Comparison of ENCODE assay signal across 31 cellular contexts in genomic region chr9:113690055-113690740, GRCh38.
DNase-seq lines count a peak whose midpoint lies in the region; ATAC-seq, FAIRE-seq and TF ChIP-seq lines count a peak whose summit lies in the region.
"Had no signal": no experiment of that assay in that cellular context is flagged by ENCODE, and none has a peak within 500 bp of the region (broad histone marks: within the 10 kb centered on the region; RNA-seq: fewer than 3 reads in every experiment).

No MANE protein-coding gene starts in this region.

- H3K9me3 ChIP-seq in astrocyte (ENCODE audit: insufficient read depth, low read depth, low read length) (no peaks in the 10 kb centered on the region), mesenchymal stem cell (ENCODE audit: control insufficient read depth, low read length) (peaks cover 18% of the 10 kb centered on the region)
- H3K9me3 ChIP-seq: colonic mucosa, heart left ventricle, lower lobe of right lung, right atrium auricular region had no signal

- H3K9me3 Mint-ChIP-seq in GM23338 (no peaks in the 10 kb centered on the region; the same call in 2 of the 3 replicates), astrocyte (ENCODE audit: unreplicated experiment) (peaks cover 7% of the 10 kb centered on the region)
- H3K9me3 Mint-ChIP-seq: type B pancreatic cell had no signal

- H3K27ac Mint-ChIP-seq in GM23338 = no peak overlapping the region
- H3K27ac Mint-ChIP-seq in astrocyte (ENCODE audit: unreplicated experiment) = no peak overlapping the region
- H3K27ac Mint-ChIP-seq: activated CD4-positive, alpha-beta T cell treated with anti-CD3 and anti-CD28 coated beads for 36 hours; nephron progenitor cell had no signal

- H2AFZ ChIP-seq in GM23338 (peak overlapping the region; percentile 90; the same call in 1 of the 2 replicates), astrocyte (ENCODE audit: low read depth, low read length) (peak overlapping the region; percentile 24), mesenchymal stem cell (ENCODE audit: low read depth, low read length) (no peak overlapping the region)
- H2AFZ ChIP-seq: parathyroid adenoma had no signal

- DNase-seq in ELF-1 (ENCODE audit: low read depth, low spot score) (peak; percentile 39), GM23338 (ENCODE audit: low spot score) (peak; percentile 17), astrocyte (ENCODE audit: low read depth) (no peak), mesenchymal stem cell (no peak), foreskin fibroblast (no peak), NCI-H1417 treated with DMSO at 0.1 percent for 48 hours (lab: John Stamatoyannopoulos, UW) (no peak)
- DNase-seq: activated CD4-positive, alpha-beta T cell treated with anti-CD3 and anti-CD28 coated beads for 36 hours; activated CD8-positive, alpha-beta memory T cell treated with anti-CD3 and anti-CD28 coated beads for 24 hours; activated naive CD4-positive, alpha-beta T cell; activated T-cell treated with anti-CD3 and anti-CD28 coated beads, Interleukin-2, amount 50 U/mL, for 1 hour; colonic mucosa; DND-41; effector CD8-positive, alpha-beta T cell; heart left ventricle; lower lobe of right lung; NCI-H1436 treated with DMSO at 0.1 percent for 48 hours; NCI-H2107; NCI-H446 treated with DMSO at 0.1 percent for 48 hours; nephron progenitor cell; OCI-M1; spleen; substantia nigra; T-helper 2 cell had no signal

- H3K79me2 ChIP-seq in GM23338 (replicated peaks; ENCODE audit: insufficient read depth) (no peaks in the 10 kb centered on the region), astrocyte (ENCODE audit: insufficient read depth, low read length) (no peaks in the 10 kb centered on the region)
- H3K79me2 ChIP-seq: parathyroid adenoma had no signal

- no peaks in the 10 kb centered on the region for H3K79me1 ChIP-seq in mesenchymal stem cell (replicated peaks; ENCODE audit: low read length, poor library complexity, severe bottlenecking)

- TF ChIP-seq CTCF in GM23338 (conservative IDR thresholded peaks at IDR 0.05; ENCODE audit: low read depth in 2 of 2) (no peak), astrocyte (IDR thresholded peaks at IDR 0.05; ENCODE audit: insufficient read depth, low read depth, low read length) (no peak), foreskin fibroblast (IDR thresholded peaks at IDR 0.05; ENCODE audit: low read depth, low read length) (no peak)

- peak overlapping the region; percentile 52 for H2AK5ac ChIP-seq in mesenchymal stem cell (ENCODE audit: low read length, severe bottlenecking)

- H3K4me3 Mint-ChIP-seq in GM23338 = no peak overlapping the region
- H3K4me3 Mint-ChIP-seq in astrocyte (ENCODE audit: unreplicated experiment) = no peak overlapping the region
- H3K4me3 Mint-ChIP-seq: activated CD4-positive, alpha-beta T cell treated with anti-CD3 and anti-CD28 coated beads for 36 hours; nephron progenitor cell; type B pancreatic cell had no signal

- no peaks in the 10 kb centered on the region for H3K9me2 ChIP-seq in GM23338 (ENCODE audit: insufficient read depth)

- no peak overlapping the region for H3K18ac ChIP-seq in mesenchymal stem cell (ENCODE audit: low read depth in 1 of 2, low read length in 2 of 2)

- no peak overlapping the region for H3K23ac ChIP-seq in mesenchymal stem cell (ENCODE audit: low read length in 2 of 2)

- FAIRE-seq in astrocyte (lab: Jason Lieb, UNC) = peak; percentile 20

- H4K20me1 ChIP-seq in GM23338 (replicated peaks; ENCODE audit: insufficient read depth) (no peaks in the 10 kb centered on the region), astrocyte (ENCODE audit: insufficient read depth, low read length) (no peaks in the 10 kb centered on the region)

- no peak overlapping the region for H4K91ac ChIP-seq in mesenchymal stem cell (ENCODE audit: low read length)

- H2BK15ac ChIP-seq in mesenchymal stem cell (ENCODE audit: low read depth, poor library complexity, severe bottlenecking) = no peak overlapping the region

- H3K4ac ChIP-seq in mesenchymal stem cell (ENCODE audit: low read depth in 1 of 2, low read length in 2 of 2) = no peak overlapping the region

- peaks cover 47% of the 10 kb centered on the region for H3K27me3 ChIP-seq in GM23338 (ENCODE audit: insufficient read depth)
- H3K27me3 ChIP-seq in astrocyte (ENCODE audit: insufficient read depth, low read length) = peaks cover 17% of the 10 kb centered on the region
- H3K27me3 ChIP-seq in mesenchymal stem cell (ENCODE audit: control insufficient read depth in 1 of 2, insufficient read depth in 1 of 2, low read length in 2 of 2) = peaks cover 34 to 54% of the 10 kb centered on the region in 2 experiments

- H3K4me1 ChIP-seq in GM23338 (ENCODE audit: insufficient read depth) = peaks cover 6% of the 10 kb centered on the region; the same call in 1 of the 2 replicates
- no peaks in the 10 kb centered on the region for H3K4me1 ChIP-seq in astrocyte (ENCODE audit: insufficient read depth, low read length)
- H3K4me1 ChIP-seq in mesenchymal stem cell (ENCODE audit: control insufficient read depth, insufficient read depth, low read depth, low read length) = peaks cover 9% of the 10 kb centered on the region
- H3K4me1 ChIP-seq: colonic mucosa, parathyroid adenoma had no signal

- no peak overlapping the region for H4K8ac ChIP-seq in mesenchymal stem cell (ENCODE audit: low read length)

- no peaks in the 10 kb centered on the region for H3F3A ChIP-seq in GM23338 (replicated peaks; ENCODE audit: low read depth)

- H2BK120ac ChIP-seq in mesenchymal stem cell (ENCODE audit: low read depth, low read length) = no peak overlapping the region

- H3K27me3 Mint-ChIP-seq in GM23338 (ENCODE audit: insufficient read depth, low read depth, poor library complexity) (peaks cover 35% of the 10 kb centered on the region), astrocyte (ENCODE audit: low read depth, unreplicated experiment) (peaks cover 41% of the 10 kb centered on the region)

- H3K36me3 ChIP-seq in GM23338 (ENCODE audit: insufficient read depth) (no peaks in the 10 kb centered on the region), astrocyte (ENCODE audit: insufficient read depth, low read length) (no peaks in the 10 kb centered on the region), mesenchymal stem cell (ENCODE audit: control insufficient read depth in 1 of 2, insufficient read depth in 2 of 2, low read depth in 1 of 2, low read length in 2 of 2) (no peaks in the 10 kb centered on the region)
- H3K36me3 ChIP-seq: colonic mucosa, heart left ventricle, lower lobe of right lung, right atrium auricular region, spleen had no signal

- no peak overlapping the region for H2BK12ac ChIP-seq in mesenchymal stem cell (ENCODE audit: low read length in 2 of 2)

- H3K4me3 ChIP-seq in GM23338 (no peak overlapping the region), astrocyte (ENCODE audit: insufficient read depth, low read depth, low read length) (no peak overlapping the region), mesenchymal stem cell (ENCODE audit: insufficient read depth in 1 of 2, low read depth in 1 of 2, low read length in 2 of 2) (no peak overlapping the region), foreskin fibroblast (ENCODE audit: low read depth in 1 of 2, low read length in 2 of 2) (no peak overlapping the region)
- H3K4me3 ChIP-seq: colonic mucosa, heart left ventricle, lower lobe of right lung, right atrium auricular region, SK-N-MC, spleen had no signal

- H3K14ac ChIP-seq in mesenchymal stem cell (ENCODE audit: low read length in 2 of 2) = no peak overlapping the region

- ATAC-seq in GM23338 = peak; percentile 14; the same call in 1 of the 3 replicates
- no peak for ATAC-seq in GM21528 (IDR thresholded peaks at IDR 0.05; ENCODE audit: low FRiP score, unreplicated experiment)
- no peak for ATAC-seq in GM21515 (IDR thresholded peaks at IDR 0.05; ENCODE audit: unreplicated experiment)
- ATAC-seq: activated CD4-positive, alpha-beta T cell treated with anti-CD3 and anti-CD28 coated beads for 36 hours; HCT116; heart left ventricle; lower lobe of right lung had no signal

- H3K4me1 Mint-ChIP-seq in GM23338 (peaks cover 3% of the 10 kb centered on the region), astrocyte (ENCODE audit: low read depth, unreplicated experiment) (peaks cover 3% of the 10 kb centered on the region)

- no peak overlapping the region for H2BK5ac ChIP-seq in mesenchymal stem cell (ENCODE audit: low read depth, low read length, poor library complexity, severe bottlenecking)

- H3K4me2 ChIP-seq in GM23338 (no peak overlapping the region), astrocyte (ENCODE audit: low read length) (peak overlapping the region; percentile 23), mesenchymal stem cell (ENCODE audit: low read length, poor library complexity, severe bottlenecking) (no peak overlapping the region)
- H3K4me2 ChIP-seq: KMS-11 had no signal

- WGBS in mesenchymal stem cell = 84% methylated on average over 10 of the region's 11 CpGs

- H3K9ac ChIP-seq in astrocyte (ENCODE audit: low read length) (no peak overlapping the region), mesenchymal stem cell (ENCODE audit: low read length) (no peak overlapping the region)
- H3K9ac ChIP-seq: KMS-11, parathyroid adenoma had no signal

- H3K27ac ChIP-seq in GM23338 (ENCODE audit: low read depth) = no peak overlapping the region
- H3K27ac ChIP-seq in astrocyte (ENCODE audit: low read depth, low read length) = no peak overlapping the region
- peak overlapping the region; percentile 71 for H3K27ac ChIP-seq in mesenchymal stem cell (ENCODE audit: low read length, poor library complexity, severe bottlenecking)
- H3K27ac ChIP-seq: colonic mucosa, heart left ventricle, KMS-11, lower lobe of right lung, parathyroid adenoma, right atrium auricular region, SK-N-MC, spleen had no signal

- H3K36me3 Mint-ChIP-seq in GM23338 (ENCODE audit: low read depth) (no peaks in the 10 kb centered on the region), astrocyte (ENCODE audit: low read depth, unreplicated experiment) (peaks cover 2% of the 10 kb centered on the region)
- H3K36me3 Mint-ChIP-seq: type B pancreatic cell had no signal

TF ChIP-seq in GM23338, 12 proteins besides CTCF, POLR2A, EP300 and RAD21 (continues in another document):
- TF ChIP-seq POLR2AphosphoS5 (IDR thresholded peaks at IDR 0.05; ENCODE audit: low read depth) (no peak), ZNF114 (CRISPR knock-in tag; IDR thresholded peaks at IDR 0.05) (no peak), NANOG (IDR thresholded peaks at IDR 0.05; ENCODE audit: borderline replicate concordance) (no peak), JUNB (IDR thresholded peaks at IDR 0.05; ENCODE audit: unreplicated experiment) (no peak)

Comparison
In these comparisons a context has a peak if more than half of its experiments do, and no peak if none do; other contexts are left out.
1. DNase-seq: peak in ELF-1 (single experiment) and GM23338 (single experiment); none in astrocyte (single experiment), mesenchymal stem cell (single experiment), foreskin fibroblast (0 of 2) and NCI-H1417 treated with DMSO at 0.1 percent for 48 hours (single experiment).